Comparison of ENCODE assay signal across 1 cellular context in genomic region chr14:24189059-24189375, GRCh38.
TF ChIP-seq lines count a peak whose summit lies in the region.

No MANE protein-coding gene starts in this region.

TF ChIP-seq in H1, 55 proteins besides CTCF, POLR2A, EP300 and RAD21:
- TF ChIP-seq, protein P1, sequence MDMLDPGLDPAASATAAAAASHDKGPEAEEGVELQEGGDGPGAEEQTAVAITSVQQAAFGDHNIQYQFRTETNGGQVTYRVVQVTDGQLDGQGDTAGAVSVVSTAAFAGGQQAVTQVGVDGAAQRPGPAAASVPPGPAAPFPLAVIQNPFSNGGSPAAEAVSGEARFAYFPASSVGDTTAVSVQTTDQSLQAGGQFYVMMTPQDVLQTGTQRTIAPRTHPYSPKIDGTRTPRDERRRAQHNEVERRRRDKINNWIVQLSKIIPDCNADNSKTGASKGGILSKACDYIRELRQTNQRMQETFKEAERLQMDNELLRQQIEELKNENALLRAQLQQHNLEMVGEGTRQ (IDR thresholded peaks at IDR 0.05; ENCODE audit: low read length), result no peak
- no peak for TF ChIP-seq GABPA (IDR thresholded peaks at IDR 0.05; ENCODE audit: borderline replicate concordance, insufficient read depth, low read length)
- TF ChIP-seq POU5F1 (IDR thresholded peaks at IDR 0.05; ENCODE audit: low read depth, low read length), result no peak
- TF ChIP-seq MAFK (IDR thresholded peaks at IDR 0.05; ENCODE audit: low read depth, low read length), result no peak
- TF ChIP-seq TEAD4 (IDR thresholded peaks at IDR 0.05; ENCODE audit: low read depth, low read length), result no peak
- no peak for TF ChIP-seq SP1 (IDR thresholded peaks at IDR 0.05; ENCODE audit: low read depth, low read length)
- TF ChIP-seq, protein P2, sequence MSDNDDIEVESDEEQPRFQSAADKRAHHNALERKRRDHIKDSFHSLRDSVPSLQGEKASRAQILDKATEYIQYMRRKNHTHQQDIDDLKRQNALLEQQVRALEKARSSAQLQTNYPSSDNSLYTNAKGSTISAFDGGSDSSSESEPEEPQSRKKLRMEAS (IDR thresholded peaks at IDR 0.05), result no peak
- TF ChIP-seq SP4 (IDR thresholded peaks at IDR 0.05; ENCODE audit: low read length), result no peak
- TF ChIP-seq ATF2 (IDR thresholded peaks at IDR 0.05; ENCODE audit: low read length), result no peak
- no peak for TF ChIP-seq FOSL1 (IDR thresholded peaks at IDR 0.05; ENCODE audit: insufficient read depth, low read depth, low read length)
- TF ChIP-seq BACH1 (IDR thresholded peaks at IDR 0.05; ENCODE audit: low read length), result no peak
- no peak for TF ChIP-seq HDAC6 (IDR thresholded peaks at IDR 0.05; ENCODE audit: low read depth, low read length)
